1 cellular context compared by ENCODE assay signal in the genomic region with DNA sequence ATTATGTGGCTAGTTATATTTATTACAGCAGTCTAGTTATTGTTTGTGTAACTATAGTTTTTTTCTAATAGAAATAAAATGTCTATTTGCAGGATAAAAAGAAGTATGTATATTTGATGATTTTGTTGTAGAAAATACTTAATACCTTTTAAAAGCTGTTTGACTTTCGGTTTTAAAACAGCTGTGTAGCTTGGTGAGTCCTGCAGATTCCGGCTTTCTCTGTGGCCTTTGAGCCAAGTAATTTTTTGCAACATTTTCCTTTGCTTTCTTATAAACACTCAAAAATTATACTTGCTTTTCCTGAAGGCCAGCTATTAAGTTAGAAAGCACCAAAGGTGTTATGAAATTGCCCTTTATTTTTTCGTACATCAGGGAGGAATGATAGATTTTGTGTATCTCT.
TF ChIP-seq lines count a peak whose summit lies in the region.

No MANE protein-coding gene starts in this region.

TF ChIP-seq in GM23338, 12 proteins besides CTCF, POLR2A, EP300 and RAD21 (continued from another document):
- TF ChIP-seq, protein P1, sequence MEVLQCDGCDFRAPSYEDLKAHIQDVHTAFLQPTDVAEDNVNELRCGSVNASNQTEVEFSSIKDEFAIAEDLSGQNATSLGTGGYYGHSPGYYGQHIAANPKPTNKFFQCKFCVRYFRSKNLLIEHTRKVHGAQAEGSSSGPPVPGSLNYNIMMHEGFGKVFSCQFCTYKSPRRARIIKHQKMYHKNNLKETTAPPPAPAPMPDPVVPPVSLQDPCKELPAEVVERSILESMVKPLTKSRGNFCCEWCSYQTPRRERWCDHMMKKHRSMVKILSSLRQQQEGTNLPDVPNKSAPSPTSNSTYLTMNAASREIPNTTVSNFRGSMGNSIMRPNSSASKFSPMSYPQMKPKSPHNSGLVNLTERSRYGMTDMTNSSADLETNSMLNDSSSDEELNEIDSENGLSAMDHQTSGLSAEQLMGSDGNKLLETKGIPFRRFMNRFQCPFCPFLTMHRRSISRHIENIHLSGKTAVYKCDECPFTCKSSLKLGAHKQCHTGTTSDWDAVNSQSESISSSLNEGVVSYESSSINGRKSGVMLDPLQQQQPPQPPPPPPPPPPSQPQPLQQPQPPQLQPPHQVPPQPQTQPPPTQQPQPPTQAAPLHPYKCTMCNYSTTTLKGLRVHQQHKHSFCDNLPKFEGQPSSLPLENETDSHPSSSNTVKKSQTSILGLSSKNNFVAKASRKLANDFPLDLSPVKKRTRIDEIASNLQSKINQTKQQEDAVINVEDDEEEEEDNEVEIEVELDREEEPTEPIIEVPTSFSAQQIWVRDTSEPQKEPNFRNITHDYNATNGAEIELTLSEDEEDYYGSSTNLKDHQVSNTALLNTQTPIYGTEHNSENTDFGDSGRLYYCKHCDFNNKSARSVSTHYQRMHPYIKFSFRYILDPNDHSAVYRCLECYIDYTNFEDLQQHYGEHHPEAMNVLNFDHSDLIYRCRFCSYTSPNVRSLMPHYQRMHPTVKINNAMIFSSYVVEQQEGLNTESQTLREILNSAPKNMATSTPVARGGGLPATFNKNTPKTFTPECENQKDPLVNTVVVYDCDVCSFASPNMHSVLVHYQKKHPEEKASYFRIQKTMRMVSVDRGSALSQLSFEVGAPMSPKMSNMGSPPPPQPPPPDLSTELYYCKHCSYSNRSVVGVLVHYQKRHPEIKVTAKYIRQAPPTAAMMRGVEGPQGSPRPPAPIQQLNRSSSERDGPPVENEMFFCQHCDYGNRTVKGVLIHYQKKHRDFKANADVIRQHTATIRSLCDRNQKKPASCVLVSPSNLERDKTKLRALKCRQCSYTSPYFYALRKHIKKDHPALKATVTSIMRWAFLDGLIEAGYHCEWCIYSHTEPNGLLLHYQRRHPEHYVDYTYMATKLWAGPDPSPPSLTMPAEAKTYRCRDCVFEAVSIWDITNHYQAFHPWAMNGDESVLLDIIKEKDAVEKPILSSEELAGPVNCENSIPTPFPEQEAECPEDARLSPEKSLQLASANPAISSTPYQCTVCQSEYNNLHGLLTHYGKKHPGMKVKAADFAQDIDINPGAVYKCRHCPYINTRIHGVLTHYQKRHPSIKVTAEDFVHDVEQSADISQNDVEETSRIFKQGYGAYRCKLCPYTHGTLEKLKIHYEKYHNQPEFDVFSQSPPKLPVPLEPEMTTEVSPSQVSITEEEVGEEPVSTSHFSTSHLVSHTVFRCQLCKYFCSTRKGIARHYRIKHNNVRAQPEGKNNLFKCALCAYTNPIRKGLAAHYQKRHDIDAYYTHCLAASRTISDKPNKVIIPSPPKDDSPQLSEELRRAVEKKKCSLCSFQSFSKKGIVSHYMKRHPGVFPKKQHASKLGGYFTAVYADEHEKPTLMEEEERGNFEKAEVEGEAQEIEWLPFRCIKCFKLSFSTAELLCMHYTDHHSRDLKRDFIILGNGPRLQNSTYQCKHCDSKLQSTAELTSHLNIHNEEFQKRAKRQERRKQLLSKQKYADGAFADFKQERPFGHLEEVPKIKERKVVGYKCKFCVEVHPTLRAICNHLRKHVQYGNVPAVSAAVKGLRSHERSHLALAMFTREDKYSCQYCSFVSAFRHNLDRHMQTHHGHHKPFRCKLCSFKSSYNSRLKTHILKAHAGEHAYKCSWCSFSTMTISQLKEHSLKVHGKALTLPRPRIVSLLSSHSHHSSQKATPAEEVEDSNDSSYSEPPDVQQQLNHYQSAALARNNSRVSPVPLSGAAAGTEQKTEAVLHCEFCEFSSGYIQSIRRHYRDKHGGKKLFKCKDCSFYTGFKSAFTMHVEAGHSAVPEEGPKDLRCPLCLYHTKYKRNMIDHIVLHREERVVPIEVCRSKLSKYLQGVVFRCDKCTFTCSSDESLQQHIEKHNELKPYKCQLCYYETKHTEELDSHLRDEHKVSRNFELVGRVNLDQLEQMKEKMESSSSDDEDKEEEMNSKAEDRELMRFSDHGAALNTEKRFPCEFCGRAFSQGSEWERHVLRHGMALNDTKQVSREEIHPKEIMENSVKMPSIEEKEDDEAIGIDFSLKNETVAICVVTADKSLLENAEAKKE (CRISPR knock-in tag; IDR thresholded peaks at IDR 0.05): no peak
- TF ChIP-seq JUNB (IDR thresholded peaks at IDR 0.05; ENCODE audit: unreplicated experiment) (no peak), STAT1 (IDR thresholded peaks at IDR 0.05; ENCODE audit: unreplicated experiment) (no peak), CREB1 (CRISPR knock-in tag; IDR thresholded peaks at IDR 0.05; ENCODE audit: low read depth) (no peak)
